Comparison of ENCODE assay signal across 8 cellular contexts in genomic region chr2:230219419-230220331, GRCh38. TPM values are rescaled to one million over a fixed set of nuclear protein-coding genes. Genes with fewer than 3 reads are reported as not detected.
DNase-seq lines count a peak whose midpoint lies in the region; ATAC-seq, FAIRE-seq and TF ChIP-seq lines count a peak whose summit lies in the region.

TSS of gene SP110 (minus strand) at chr2:230219984. CDS start at chr2:230216927, 3,057 bp downstream.

- DNase-seq in AG20443 (ENCODE audit: low spot score), result peak; percentile 90
- peak; percentile 71 for DNase-seq in RCC 7860 (ENCODE audit: low spot score)
- peak; percentile 85 for DNase-seq in fibroblast of the aortic adventitia (ENCODE audit: low read depth)
- DNase-seq in nephron progenitor cell, result peak; percentile 21
- DNase-seq in stimulated activated naive CD8-positive, alpha-beta T cell treated with anti-CD3 and anti-CD28 coated beads, Interleukin-15, amount 100 ng/mL, for 72 hours, result peak; percentile 65 to 81

- H3K27ac Mint-ChIP-seq in activated T-helper 17 cell treated with anti-CD3 and anti-CD28 coated beads, Interleukin-2, amount 50 U/mL, for 72 hours, result peak within 1 kb of the TSS; percentile 91
- no peak within 1 kb of the TSS for H3K27ac Mint-ChIP-seq in nephron progenitor cell
- H3K27ac Mint-ChIP-seq in stimulated activated naive CD8-positive, alpha-beta T cell treated with anti-CD3 and anti-CD28 coated beads, Interleukin-15, amount 100 ng/mL, for 72 hours, result peak within 1 kb of the TSS; percentile 95 to 99

- H3K4me3 ChIP-seq in fibroblast of the aortic adventitia (ENCODE audit: low read depth, low read length), result peak within 1 kb of the TSS; percentile 87

- peaks cover 8% of the 10 kb centered on the region for H3K36me3 Mint-ChIP-seq in activated T-helper 17 cell treated with anti-CD3 and anti-CD28 coated beads, Interleukin-2, amount 50 U/mL, for 72 hours (ENCODE audit: low read depth)
- H3K36me3 Mint-ChIP-seq in nephron progenitor cell (ENCODE audit: low read depth), result no peaks in the 10 kb centered on the region

- no peaks in the 10 kb centered on the region for H3K27me3 Mint-ChIP-seq in activated T-helper 17 cell treated with anti-CD3 and anti-CD28 coated beads, Interleukin-2, amount 50 U/mL, for 72 hours
- peaks cover 18% of the 10 kb centered on the region for H3K27me3 Mint-ChIP-seq in nephron progenitor cell (ENCODE audit: low read depth, poor library complexity)
- no peaks in the 10 kb centered on the region for H3K27me3 Mint-ChIP-seq in stimulated activated naive CD8-positive, alpha-beta T cell treated with anti-CD3 and anti-CD28 coated beads, Interleukin-15, amount 100 ng/mL, for 72 hours

- peaks cover 37% of the 10 kb centered on the region for H3K4me1 Mint-ChIP-seq in activated T-helper 17 cell treated with anti-CD3 and anti-CD28 coated beads, Interleukin-2, amount 50 U/mL, for 72 hours
- H3K4me1 Mint-ChIP-seq in nephron progenitor cell, result peaks cover 16% of the 10 kb centered on the region
- peaks cover 79% of the 10 kb centered on the region for H3K4me1 Mint-ChIP-seq in stimulated activated naive CD8-positive, alpha-beta T cell treated with anti-CD3 and anti-CD28 coated beads, Interleukin-15, amount 100 ng/mL, for 72 hours

- no peak for TF ChIP-seq CTCF in fibroblast of the aortic adventitia (IDR thresholded peaks at IDR 0.05; ENCODE audit: insufficient read depth, low read length)
- no peak for TF ChIP-seq CTCF in nephron progenitor cell (IDR thresholded peaks at IDR 0.05)

- FAIRE-seq in RCC 7860 (lab: Jason Lieb, UNC), result peak; percentile 87

- peak; percentile 80 for ATAC-seq in GM19023 (IDR thresholded peaks at IDR 0.05; ENCODE audit: unreplicated experiment)
- peak; percentile 75 for ATAC-seq in HG03342 (IDR thresholded peaks at IDR 0.05; ENCODE audit: unreplicated experiment)
- ATAC-seq in activated T-helper 17 cell treated with anti-CD3 and anti-CD28 coated beads, Interleukin-2, amount 50 U/mL, for 72 hours (replicated peaks), result peak; percentile 96
- ATAC-seq in stimulated activated naive CD8-positive, alpha-beta T cell treated with anti-CD3 and anti-CD28 coated beads, Interleukin-15, amount 100 ng/mL, for 72 hours, result peak; percentile 90

- peak within 1 kb of the TSS; percentile 93 for H3K4me3 Mint-ChIP-seq in activated T-helper 17 cell treated with anti-CD3 and anti-CD28 coated beads, Interleukin-2, amount 50 U/mL, for 72 hours
- H3K4me3 Mint-ChIP-seq in nephron progenitor cell, result peak within 1 kb of the TSS; percentile 86
- H3K4me3 Mint-ChIP-seq in stimulated activated naive CD8-positive, alpha-beta T cell treated with anti-CD3 and anti-CD28 coated beads, Interleukin-15, amount 100 ng/mL, for 72 hours, result peak within 1 kb of the TSS; percentile 90 to 94

- no peaks in the 10 kb centered on the region for H3K9me3 Mint-ChIP-seq in activated T-helper 17 cell treated with anti-CD3 and anti-CD28 coated beads, Interleukin-2, amount 50 U/mL, for 72 hours
- no peaks in the 10 kb centered on the region for H3K9me3 Mint-ChIP-seq in nephron progenitor cell
- H3K9me3 Mint-ChIP-seq in stimulated activated naive CD8-positive, alpha-beta T cell treated with anti-CD3 and anti-CD28 coated beads, Interleukin-15, amount 100 ng/mL, for 72 hours, result no peaks in the 10 kb centered on the region

RNA-seq across cellular contexts. Expression of gene SP110, which starts in this region (rescaled TPM):
- 10 to 100 TPM; 53.1 to 56.8 TPM for total RNA-seq in activated T-helper 17 cell treated with anti-CD3 and anti-CD28 coated beads, Interleukin-2, amount 50 U/mL, for 72 hours
- 21.0 and 46.0 TPM in 2 replicates for total RNA-seq in fibroblast of the aortic adventitia (ENCODE audit: low replicate concordance)

Comparison
In these comparisons a context has a peak if more than half of its experiments do, and no peak if none do; other contexts are left out.
1. Peak in every context shown above with its lines: DNase-seq, ATAC-seq and H3K4me3 ChIP-seq.
2. DNase-seq: peak in every context shown above with its lines; median percentile 90 in AG20443; 85 in fibroblast of the aortic adventitia; 73 in stimulated activated naive CD8-positive, alpha-beta T cell treated with anti-CD3 and anti-CD28 coated beads, Interleukin-15, amount 100 ng/mL, for 72 hours; 71 in RCC 7860; 21 in nephron progenitor cell.